Comparison of ENCODE assay signal across 8 cellular contexts in genomic region chr9:134778841-134779411, GRCh38.
A peak's percentile ranks its signal among the peaks of the same experiment; 100 is the strongest.
DNase-seq lines count a peak whose midpoint lies in the region; ATAC-seq, FAIRE-seq and TF ChIP-seq lines count a peak whose summit lies in the region.

No MANE protein-coding gene starts in this region.

- FAIRE-seq in H54 (lab: Jason Lieb, UNC): no peak

- TF ChIP-seq POLR2A in H54 (IDR thresholded peaks at IDR 0.05; ENCODE audit: low read depth, low read length): no peak
- no peak for TF ChIP-seq POLR2A in gastrocnemius medialis (IDR thresholded peaks at IDR 0.05)

- H3K27me3 ChIP-seq in gastrocnemius medialis: peaks cover 0 to 2% (median 0%) of the 10 kb centered on the region in 3 donors

- ATAC-seq in SK-N-SH treated with all-trans-retinoic acid at 6 μM for 48 hours (peak; percentile 82), Right ventricle myocardium superior (ENCODE audit: poor library complexity) (peak; percentile 76), gastrocnemius medialis (peak; percentile 22 to 49), GM18498 (IDR thresholded peaks at IDR 0.05; ENCODE audit: unreplicated experiment) (no peak)

- intact Hi-C loops in Right ventricle myocardium superior (cut with DNase I) (loop anchor here (5.0 kb wide), 1 partner anchor 203 kb away; no protein-coding TSS in a partner anchor), gastrocnemius medialis (cut with DNase I; ENCODE audit: low total_unique reads) (loop anchor here (1.0 kb wide), 1 partner anchor 204 kb away; no protein-coding TSS in a partner anchor)

- peak; percentile 23 for DNase-seq in ACHN
- DNase-seq in H54 (ENCODE audit: insufficient read length, low spot score): peak; percentile 54
- DNase-seq in Right ventricle myocardium superior: peak; percentile 78
- DNase-seq in gastrocnemius medialis: peak in 1 of 2 donors; percentile 26
- no peak for DNase-seq in OCI-M2 (lab: John Stamatoyannopoulos, UW; ENCODE audit: unreplicated experiment)
- DNase-seq in activated CD4-positive, alpha-beta T cell treated with anti-CD3 and anti-CD28 coated beads, Interleukin-2, amount 50 U/mL, for 1 hour: no peak

- no peaks in the 10 kb centered on the region for H3K4me1 ChIP-seq in gastrocnemius medialis

- H3K4me3 ChIP-seq in gastrocnemius medialis: no peak overlapping the region

- no peaks in the 10 kb centered on the region for H3K36me3 ChIP-seq in gastrocnemius medialis

- H3K27ac ChIP-seq in gastrocnemius medialis: no peak overlapping the region

- no peaks in the 10 kb centered on the region for H3K9me3 ChIP-seq in gastrocnemius medialis

- TF ChIP-seq CTCF in gastrocnemius medialis (IDR thresholded peaks at IDR 0.05 in 4 of 5, conservative IDR thresholded peaks at IDR 0.05 in 1 of 5): peak; percentile 18 to 59 (median 47)

- in situ Hi-C loops in ACHN (cut with HindIII; ENCODE audit: low pct_ligation_motif_present, low pct_unique_long_range_greater_than_20kb, low sequenced_read_pairs) (no loop called here), gastrocnemius medialis (cut with MboI; ENCODE audit: low sequenced_read_pairs in 4 of 4) (no loop called here)

TF ChIP-seq in SK-N-SH treated with all-trans-retinoic acid at 6 μM for 48 hours, 23 proteins besides CTCF, POLR2A, EP300 and RAD21:
- no peak for TF ChIP-seq CSDC2 (CRISPR knock-in tag; IDR thresholded peaks at IDR 0.05)
- no peak for TF ChIP-seq PPARA (CRISPR knock-in tag; IDR thresholded peaks at IDR 0.05; ENCODE audit: borderline replicate concordance)
- no peak for TF ChIP-seq OSR1 (CRISPR knock-in tag; IDR thresholded peaks at IDR 0.05)
- TF ChIP-seq, protein P1, sequence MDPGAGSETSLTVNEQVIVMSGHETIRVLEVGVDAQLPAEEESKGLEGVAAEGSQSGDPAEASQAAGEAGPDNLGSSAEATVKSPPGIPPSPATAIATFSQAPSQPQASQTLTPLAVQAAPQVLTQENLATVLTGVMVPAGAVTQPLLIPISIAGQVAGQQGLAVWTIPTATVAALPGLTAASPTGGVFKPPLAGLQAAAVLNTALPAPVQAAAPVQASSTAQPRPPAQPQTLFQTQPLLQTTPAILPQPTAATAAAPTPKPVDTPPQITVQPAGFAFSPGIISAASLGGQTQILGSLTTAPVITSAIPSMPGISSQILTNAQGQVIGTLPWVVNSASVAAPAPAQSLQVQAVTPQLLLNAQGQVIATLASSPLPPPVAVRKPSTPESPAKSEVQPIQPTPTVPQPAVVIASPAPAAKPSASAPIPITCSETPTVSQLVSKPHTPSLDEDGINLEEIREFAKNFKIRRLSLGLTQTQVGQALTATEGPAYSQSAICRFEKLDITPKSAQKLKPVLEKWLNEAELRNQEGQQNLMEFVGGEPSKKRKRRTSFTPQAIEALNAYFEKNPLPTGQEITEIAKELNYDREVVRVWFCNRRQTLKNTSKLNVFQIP (CRISPR knock-in tag; IDR thresholded peaks at IDR 0.05; ENCODE audit: borderline replicate concordance, low read depth): no peak
- no peak for TF ChIP-seq TCF4 (CRISPR knock-in tag; IDR thresholded peaks at IDR 0.05; ENCODE audit: borderline replicate concordance)
- TF ChIP-seq ZFP30 (CRISPR knock-in tag; IDR thresholded peaks at IDR 0.05): no peak
- TF ChIP-seq, protein P2, sequence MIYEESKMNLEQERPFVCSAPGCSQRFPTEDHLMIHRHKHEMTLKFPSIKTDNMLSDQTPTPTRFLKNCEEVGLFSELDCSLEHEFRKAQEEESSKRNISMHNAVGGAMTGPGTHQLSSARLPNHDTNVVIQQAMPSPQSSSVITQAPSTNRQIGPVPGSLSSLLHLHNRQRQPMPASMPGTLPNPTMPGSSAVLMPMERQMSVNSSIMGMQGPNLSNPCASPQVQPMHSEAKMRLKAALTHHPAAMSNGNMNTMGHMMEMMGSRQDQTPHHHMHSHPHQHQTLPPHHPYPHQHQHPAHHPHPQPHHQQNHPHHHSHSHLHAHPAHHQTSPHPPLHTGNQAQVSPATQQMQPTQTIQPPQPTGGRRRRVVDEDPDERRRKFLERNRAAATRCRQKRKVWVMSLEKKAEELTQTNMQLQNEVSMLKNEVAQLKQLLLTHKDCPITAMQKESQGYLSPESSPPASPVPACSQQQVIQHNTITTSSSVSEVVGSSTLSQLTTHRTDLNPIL (CRISPR knock-in tag; IDR thresholded peaks at IDR 0.05; ENCODE audit: low read depth): no peak

Comparison
In these comparisons a context has a peak if more than half of its experiments do, and no peak if none do; other contexts are left out.
1. DNase-seq: peak in ACHN (single experiment), H54 (single experiment) and Right ventricle myocardium superior (single experiment); none in OCI-M2 (single experiment) and activated CD4-positive, alpha-beta T cell treated with anti-CD3 and anti-CD28 coated beads, Interleukin-2, amount 50 U/mL, for 1 hour (single experiment).